In genomic region chr3:190491533-190492054, GRCh38 we compare ENCODE assay signal across 16 cellular contexts. TPM values are rescaled to one million over a fixed set of nuclear protein-coding genes. Genes with fewer than 3 reads are reported as not detected.
DNase-seq lines count a peak whose midpoint lies in the region; ATAC-seq and TF ChIP-seq lines count a peak whose summit lies in the region.
"Had no signal": no experiment of that assay in that cellular context is flagged by ENCODE, and none has a peak within 500 bp of the region (broad histone marks: within the 10 kb centered on the region; RNA-seq: fewer than 3 reads in every experiment).

No MANE protein-coding gene starts in this region.

- H2AFZ ChIP-seq in mammary epithelial cell (ENCODE audit: low read depth, low read length) (peak overlapping the region; percentile 16), neuronal stem cell (ENCODE audit: low read length) (no peak overlapping the region)

- H3K27me3 ChIP-seq in mammary epithelial cell (ENCODE audit: insufficient read depth, low read length) (no peaks in the 10 kb centered on the region), neuronal stem cell (ENCODE audit: control insufficient read depth in 3 of 3, insufficient read depth in 3 of 3, low read depth in 1 of 3, low read length in 3 of 3) (peaks cover 0 to 3% (median 0%) of the 10 kb centered on the region in 3 experiments)
- H3K27me3 ChIP-seq: colonic mucosa, Peyer's patch, sigmoid colon, uterus had no signal

- 85% methylated on average over 4 of the region's 4 CpGs for WGBS in mammary epithelial cell (ENCODE audit: low coverage, missing lambda C conversion rate)
- no CpG with 5 or more reads among the region's 4 CpGs for WGBS in neuronal stem cell (ENCODE audit: extremely low coverage in 2 of 2, insufficient read length in 2 of 2, insufficient replicate concordance in 1 of 2), 2 donors

- H3K23ac ChIP-seq in neuronal stem cell (ENCODE audit: low read depth, low read length, poor library complexity), result no peak overlapping the region

- no peaks in the 10 kb centered on the region for H3K79me1 ChIP-seq in neuronal stem cell (ENCODE audit: low read depth, low read length)

- no peaks in the 10 kb centered on the region for H3K36me3 ChIP-seq in HEK293 (ENCODE audit: control insufficient read depth in 2 of 2, insufficient read depth in 1 of 2, low read length in 2 of 2)
- no peaks in the 10 kb centered on the region for H3K36me3 ChIP-seq in mammary epithelial cell (ENCODE audit: insufficient read depth, low read length)
- H3K36me3 ChIP-seq in neuronal stem cell (replicated peaks in 1 of 2; ENCODE audit: control insufficient read depth in 2 of 2, insufficient read depth in 2 of 2, low read length in 2 of 2), result no peaks in the 10 kb centered on the region
- H3K36me3 ChIP-seq: colonic mucosa, Peyer's patch, sigmoid colon, uterus had no signal

- H3K4ac ChIP-seq in neuronal stem cell (ENCODE audit: low read length), result peak overlapping the region; percentile 76

- H4K91ac ChIP-seq in neuronal stem cell (ENCODE audit: low read depth, low read length, poor library complexity), result no peak overlapping the region

- peak; percentile 27 for DNase-seq in activated CD4-positive, alpha-beta T cell treated with anti-CD3 and anti-CD28 coated beads for 48 hours
- DNase-seq in activated CD4-positive, alpha-beta T cell treated with anti-CD3 and anti-CD28 coated beads, Interleukin-2, amount 50 U/mL, for 1 hour, result no peak
- DNase-seq in mammary epithelial cell (peak; percentile 89), neuronal stem cell (ENCODE audit: low spot score) (no peak)
- DNase-seq: colonic mucosa, NCI-H2081 treated with DMSO at 0.1 percent for 48 hours, Peyer's patch, sigmoid colon, T1000, uterus had no signal

- H3K9ac ChIP-seq in mammary epithelial cell (ENCODE audit: insufficient read depth, low read length) (no peak overlapping the region), neuronal stem cell (ENCODE audit: low read depth, low read length, poor library complexity) (no peak overlapping the region)

- BruUV-seq in mammary epithelial cell (replicated peaks; lab: Mats Ljungman, UMichigan), result no TSS peak

- POLR2A ChIA-PET in HEK293 (lab: Yijun Ruan, JAX), result no interaction called here

- no peak for ATAC-seq in GM19395 (IDR thresholded peaks at IDR 0.05; ENCODE audit: unreplicated experiment)
- no peak for ATAC-seq in GM21367 (IDR thresholded peaks at IDR 0.05; ENCODE audit: unreplicated experiment)
- no peak for ATAC-seq in HG02970 (IDR thresholded peaks at IDR 0.05; ENCODE audit: low FRiP score, unreplicated experiment)
- ATAC-seq: K562; naive thymus-derived CD4-positive, alpha-beta T cell had no signal

- no peak overlapping the region for H2AK5ac ChIP-seq in neuronal stem cell (ENCODE audit: low read depth, low read length)

- H3K4me3 ChIP-seq in HEK293 (ENCODE audit: low read depth, low read length) (no peak overlapping the region), mammary epithelial cell (replicated peaks in 1 of 3; ENCODE audit: insufficient read depth in 1 of 3, low read depth in 2 of 3, low read length in 3 of 3) (no peak overlapping the region), neuronal stem cell (ENCODE audit: low read length in 2 of 2) (no peak overlapping the region)
- H3K4me3 ChIP-seq: colonic mucosa, K562, Peyer's patch, sigmoid colon, uterus had no signal

- H4K20me1 ChIP-seq in mammary epithelial cell (ENCODE audit: insufficient read depth, low read length), result no peaks in the 10 kb centered on the region

- no peak overlapping the region for H4K8ac ChIP-seq in neuronal stem cell (ENCODE audit: low read depth, low read length)

- TF ChIP-seq CTCF in HEK293 (tag by site-specific recombination; IDR thresholded peaks at IDR 0.05), result no peak
- no peak for TF ChIP-seq CTCF in mammary epithelial cell (conservative IDR thresholded peaks at IDR 0.05 in 1 of 2, IDR thresholded peaks at IDR 0.05 in 1 of 2; ENCODE audit: extremely low read depth in 1 of 2, insufficient read depth in 1 of 2, low read depth in 1 of 2, low read length in 2 of 2)

- H3K4me2 ChIP-seq in mammary epithelial cell (ENCODE audit: insufficient read depth, low read depth, low read length), result no peak overlapping the region
- H3K4me2 ChIP-seq in neuronal stem cell (ENCODE audit: insufficient read depth, low read length, poor library complexity, severe bottlenecking), result no peak overlapping the region

- H2BK120ac ChIP-seq in neuronal stem cell (ENCODE audit: low read depth, low read length), result no peak overlapping the region

- H3K4me1 ChIP-seq in HEK293 (ENCODE audit: control insufficient read depth, insufficient read depth, low read length) (no peaks in the 10 kb centered on the region), mammary epithelial cell (ENCODE audit: insufficient read depth, low read length) (peaks cover 9% of the 10 kb centered on the region), neuronal stem cell (ENCODE audit: control insufficient read depth in 2 of 2, insufficient read depth in 1 of 2, low read depth in 1 of 2, low read length in 2 of 2) (no peaks in the 10 kb centered on the region)
- H3K4me1 ChIP-seq: colonic mucosa, Peyer's patch, sigmoid colon, uterus had no signal

- H3K27ac ChIP-seq in HEK293 (ENCODE audit: extremely low read depth, low read depth, low read length) (no peak overlapping the region), mammary epithelial cell (ENCODE audit: insufficient read depth, low read depth, low read length) (no peak overlapping the region), neuronal stem cell (replicated peaks; ENCODE audit: low read length) (no peak overlapping the region)
- H3K27ac ChIP-seq: colonic mucosa, Peyer's patch, sigmoid colon, uterus had no signal

- CTCF ChIA-PET in HEK293 (lab: Yijun Ruan, JAX) (interaction anchor here (0.7 to 1.2 kb wide), 3 partner anchors 13 to 320 kb away, joined by 3 to 6 read pairs (median 3); no protein-coding TSS in a partner anchor), mammary epithelial cell (lab: Charles Lee; ENCODE audit: low non-redundant PET) (no interaction called here)

- no peak overlapping the region for H2BK12ac ChIP-seq in neuronal stem cell (ENCODE audit: low read length)

- H3K9me3 ChIP-seq in HEK293 (ENCODE audit: control insufficient read depth, insufficient read depth, low read depth, low read length) (no peaks in the 10 kb centered on the region), mammary epithelial cell (replicated peaks; ENCODE audit: insufficient read depth, low read length) (no peaks in the 10 kb centered on the region), neuronal stem cell (replicated peaks in 1 of 2; ENCODE audit: control insufficient read depth in 2 of 2, insufficient read depth in 1 of 2, low read depth in 1 of 2, low read length in 2 of 2) (no peaks in the 10 kb centered on the region)
- H3K9me3 ChIP-seq: colonic mucosa, Peyer's patch, sigmoid colon, uterus had no signal

- no peaks in the 10 kb centered on the region for H3K79me2 ChIP-seq in mammary epithelial cell (ENCODE audit: insufficient read depth, low read length)

- H3K18ac ChIP-seq in neuronal stem cell (ENCODE audit: low read length), result peak overlapping the region; percentile 19

- intact Hi-C loops in mammary epithelial cell (cut with micrococcal nuclease), result no loop called here

- dilution Hi-C loops in mammary epithelial cell (cut with HindIII; ENCODE audit: low sequenced_read_pairs), result loop anchor here (5.0 kb wide), 1 partner anchor 34 kb away; no protein-coding TSS in a partner anchor

- no peak overlapping the region for H2BK5ac ChIP-seq in neuronal stem cell (ENCODE audit: low read length)

- no peak overlapping the region for H2BK15ac ChIP-seq in neuronal stem cell (ENCODE audit: low read length)

- in situ Hi-C loops in mammary epithelial cell (cut with MboI; ENCODE audit: low sequenced_read_pairs in 2 of 2), result no loop called here

- H3K14ac ChIP-seq in neuronal stem cell (ENCODE audit: low read length), result no peak overlapping the region

TF ChIP-seq in HEK293, 187 proteins besides CTCF, POLR2A, EP300 and RAD21:
- TF ChIP-seq PRDM1 (tag by site-specific recombination; IDR thresholded peaks at IDR 0.05), result peak; percentile 55
- TF ChIP-seq ZNF830 (tag by site-specific recombination; IDR thresholded peaks at IDR 0.05; ENCODE audit: low read depth), result no peak

RNA-seq across cellular contexts. Expression of gene IL1RAP, which starts 22.3 kb away (rescaled TPM):
- 100 to 1,000 TPM in 1 of 2 donors, 10 to 100 TPM in 1; 94.2 to 111 TPM for total RNA-seq in mammary epithelial cell
- 90.3 TPM for polyA plus RNA-seq in mammary epithelial cell
- 188 TPM for polyA minus RNA-seq in mammary epithelial cell
- polyA plus RNA-seq in neuronal stem cell (2013, experiment 1 of 2), result 2.6 TPM
- polyA plus RNA-seq in neuronal stem cell (2013, experiment 2 of 2), result 4.0 TPM

RNA-seq across cellular contexts. Expression of gene TMEM207, which starts 41.9 kb away (rescaled TPM):
- not detected for total RNA-seq in mammary epithelial cell
- not detected for polyA plus RNA-seq in mammary epithelial cell
- polyA minus RNA-seq in mammary epithelial cell, result not detected
- not detected for polyA plus RNA-seq in neuronal stem cell (2013, experiment 1 of 2)
- not detected for polyA plus RNA-seq in neuronal stem cell (2013, experiment 2 of 2)
- total RNA-seq: colonic mucosa; naive thymus-derived CD4-positive, alpha-beta T cell; Peyer's patch; sigmoid colon; uterus had no signal
- polyA plus RNA-seq: naive thymus-derived CD4-positive, alpha-beta T cell; sigmoid colon had no signal

Comparison
In these comparisons a context has a peak if more than half of its experiments do, and no peak if none do; other contexts are left out.
1. DNase-seq: peak in activated CD4-positive, alpha-beta T cell treated with anti-CD3 and anti-CD28 coated beads for 48 hours (single experiment) and mammary epithelial cell (single experiment); none in activated CD4-positive, alpha-beta T cell treated with anti-CD3 and anti-CD28 coated beads, Interleukin-2, amount 50 U/mL, for 1 hour (single experiment) and neuronal stem cell (single experiment).